18 cellular contexts compared by ENCODE assay signal in the genomic region with DNA sequence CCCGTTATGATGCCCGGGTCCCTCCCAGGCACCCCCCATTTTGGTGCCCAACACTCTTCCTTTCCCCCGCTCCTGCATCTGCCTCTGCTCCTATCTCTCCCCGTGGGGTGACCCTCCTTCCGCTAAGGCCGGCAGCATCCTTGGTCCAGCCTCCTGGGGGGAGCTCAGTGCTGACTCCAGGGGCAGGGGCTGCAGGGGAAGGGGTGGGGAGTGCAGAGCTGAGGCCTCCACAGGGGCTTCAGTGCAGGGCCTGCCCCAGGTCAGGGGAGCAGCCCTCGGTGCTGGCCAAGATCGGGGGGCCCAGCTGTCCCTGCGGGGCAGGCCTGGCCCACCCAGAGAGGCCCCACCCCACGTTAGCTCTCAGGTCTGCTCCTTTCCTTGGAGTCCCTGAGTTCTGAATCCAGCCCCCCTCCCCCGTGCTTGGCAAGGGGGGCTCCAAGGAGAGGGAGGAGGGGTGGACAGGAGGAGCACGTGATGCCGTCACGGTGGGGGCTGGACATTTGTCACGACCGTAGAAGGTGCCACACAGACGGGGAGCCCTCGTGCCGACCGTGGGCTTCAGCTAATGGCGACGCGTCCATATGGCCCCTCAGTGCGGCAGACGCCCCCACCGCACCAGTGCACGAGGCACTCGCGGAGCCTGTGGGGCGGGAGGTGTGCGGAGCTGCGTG.
A peak's percentile ranks its signal among the peaks of the same experiment; 100 is the strongest.
DNase-seq lines count a peak whose midpoint lies in the region; ATAC-seq, FAIRE-seq and TF ChIP-seq lines count a peak whose summit lies in the region.
"Had no signal": no experiment of that assay in that cellular context is flagged by ENCODE, and none has a peak within 500 bp of the region (broad histone marks: within the 10 kb centered on the region; RNA-seq: fewer than 3 reads in every experiment).

No MANE protein-coding gene starts in this region.

- no peak overlapping the region for H3K4me2 ChIP-seq in HepG2 (ENCODE audit: low read depth, low read length)
- H3K4me2 ChIP-seq: A549 had no signal

- TF ChIP-seq CTCF in left ventricle myocardium inferior (IDR thresholded peaks at IDR 0.05; ENCODE audit: borderline replicate concordance), result no peak
- TF ChIP-seq CTCF in HepG2 (CRISPR knock-in tag; IDR thresholded peaks at IDR 0.05), result no peak
- no peak for TF ChIP-seq CTCF in gastrocnemius medialis (IDR thresholded peaks at IDR 0.05 in 4 of 5, conservative IDR thresholded peaks at IDR 0.05 in 1 of 5)

- no peak overlapping the region for H3K27ac ChIP-seq in right cardiac atrium (ENCODE audit: low read length)
- no peak overlapping the region for H3K27ac ChIP-seq in left ventricle myocardium inferior (replicated peaks)
- no peak overlapping the region for H3K27ac ChIP-seq in HepG2 (ENCODE audit: extremely low read length, insufficient read depth, low read length)
- no peak overlapping the region for H3K27ac ChIP-seq in gastrocnemius medialis
- H3K27ac ChIP-seq: A549; BLaER1 treated with 17β-estradiol and CSF1 and Interleukin-3, amounts not matched to agents 10 nM and 100 nM; Peyer's patch; SK-N-MC had no signal

- peak; percentile 8 to 40 (median 24) for DNase-seq in right cardiac atrium
- DNase-seq in left ventricle myocardium inferior, result no peak
- DNase-seq in HepG2 (ENCODE audit: low spot score), result no peak
- DNase-seq in posterior vena cava (ENCODE audit: low spot score), result peak; percentile 64
- DNase-seq in SKM-1 (lab: John Stamatoyannopoulos, UW; ENCODE audit: unreplicated experiment), result no peak
- no peak for DNase-seq in gastrocnemius medialis
- DNase-seq: DND-41, NCI-H1105 treated with DMSO at 0.1 percent for 48 hours, NCI-H1694, NCI-H2081 treated with DMSO at 0.1 percent for 48 hours, NCI-H446 treated with DMSO at 0.1 percent for 48 hours, NCI-H69, SHP77 had no signal

- no peaks in the 10 kb centered on the region for H4K20me1 ChIP-seq in HepG2 (ENCODE audit: insufficient read depth, low read length)
- H4K20me1 ChIP-seq: BLaER1 treated with 17β-estradiol and CSF1 and Interleukin-3, amounts not matched to agents 10 nM and 100 nM had no signal

- CTCF ChIA-PET in HepG2 (lab: Yijun Ruan, JAX; ENCODE audit: low intra/inter-chr PET ratio, low total read pairs), result no interaction called here

- in situ Hi-C loops in HepG2 (cut with HindIII; ENCODE audit: extremely low pct_ligation_motif_present, low pct_unique_long_range_greater_than_20kb) (no loop called here), gastrocnemius medialis (cut with MboI; ENCODE audit: low sequenced_read_pairs in 4 of 4) (no loop called here)

- H3K9me3 ChIP-seq in right cardiac atrium (ENCODE audit: control insufficient read depth, low read length) (no peaks in the 10 kb centered on the region), left ventricle myocardium inferior (replicated peaks) (peaks cover 9% of the 10 kb centered on the region), HepG2 (ENCODE audit: low read length) (peaks cover 2% of the 10 kb centered on the region; the same call in 1 of the 2 replicates), gastrocnemius medialis (no peaks in the 10 kb centered on the region)
- H3K9me3 ChIP-seq: A549 had no signal

- no peaks in the 10 kb centered on the region for H3K79me2 ChIP-seq in HepG2 (ENCODE audit: insufficient read depth, low read length)

- no peak for TF ChIP-seq RAD21 in HepG2 (CRISPR knock-in tag; IDR thresholded peaks at IDR 0.05)

- H3K36me3 ChIP-seq in left ventricle myocardium inferior (no peaks in the 10 kb centered on the region), HepG2 (replicated peaks in 1 of 2; ENCODE audit: control insufficient read depth in 1 of 2, insufficient read depth in 2 of 2, low read length in 2 of 2) (no peaks in the 10 kb centered on the region), gastrocnemius medialis (no peaks in the 10 kb centered on the region)
- H3K36me3 ChIP-seq: BLaER1 treated with 17β-estradiol and CSF1 and Interleukin-3, amounts not matched to agents 10 nM and 100 nM; Peyer's patch had no signal

- no peak overlapping the region for H3K9ac ChIP-seq in HepG2 (ENCODE audit: insufficient read depth, low read depth, low read length)
- H3K9ac ChIP-seq: BLaER1 treated with 17β-estradiol and CSF1 and Interleukin-3, amounts not matched to agents 10 nM and 100 nM had no signal

- H3K4me3 ChIP-seq in right cardiac atrium (ENCODE audit: low read length) (no peak overlapping the region), left ventricle myocardium inferior (no peak overlapping the region), HepG2 (replicated peaks in 1 of 3; ENCODE audit: insufficient read depth in 1 of 3, low read depth in 2 of 3, low read length in 3 of 3) (no peak overlapping the region), gastrocnemius medialis (no peak overlapping the region)
- H3K4me3 ChIP-seq: A549; BLaER1 treated with 17β-estradiol and CSF1 and Interleukin-3, amounts not matched to agents 10 nM and 100 nM; Peyer's patch; SK-N-MC had no signal

- H3K4me1 ChIP-seq in right cardiac atrium (ENCODE audit: control insufficient read depth, insufficient read depth, low read length) (no peaks in the 10 kb centered on the region), left ventricle myocardium inferior (peaks cover 1% of the 10 kb centered on the region), HepG2 (ENCODE audit: insufficient read depth, low read length) (no peaks in the 10 kb centered on the region), gastrocnemius medialis (no peaks in the 10 kb centered on the region)
- H3K4me1 ChIP-seq: A549, Peyer's patch had no signal

- intact Hi-C loops in right cardiac atrium (cut with DNase I), result no loop called here
- intact Hi-C loops in left ventricle myocardium inferior (cut with micrococcal nuclease), result no loop called here
- intact Hi-C loops in HepG2 (cut with micrococcal nuclease; ENCODE audit: unreplicated experiment), result no loop called here
- intact Hi-C loops in posterior vena cava (cut with DNase I), result loop anchor here in 1 of 2 donors (5.0 kb wide), 1 partner anchor 35 kb away; no protein-coding TSS in a partner anchor
- intact Hi-C loops in gastrocnemius medialis (cut with DNase I; ENCODE audit: low total_unique reads), result no loop called here

- H3K27me3 ChIP-seq in right cardiac atrium (ENCODE audit: control insufficient read depth, insufficient read depth) (no peaks in the 10 kb centered on the region), left ventricle myocardium inferior (ENCODE audit: low read depth) (peaks cover 97% of the 10 kb centered on the region), HepG2 (ENCODE audit: control insufficient read depth in 1 of 2, insufficient read depth in 2 of 2, low read length in 2 of 2) (peaks cover 13 to 74% of the 10 kb centered on the region in 2 experiments), gastrocnemius medialis (peaks cover 35 to 38% (median 36%) of the 10 kb centered on the region in 3 donors)
- H3K27me3 ChIP-seq: Peyer's patch had no signal

- TF ChIP-seq POLR2A in HepG2 (IDR thresholded peaks at IDR 0.05; ENCODE audit: insufficient read depth in 1 of 2, low read depth in 2 of 2, low read length in 2 of 2) (no peak), gastrocnemius medialis (IDR thresholded peaks at IDR 0.05) (no peak)

- 58% methylated on average over 32 of the region's 32 CpGs for WGBS in right cardiac atrium
- 57% methylated on average over 25 of the region's 32 CpGs for WGBS in HepG2 (ENCODE audit: low lambda C conversion rate)

- FAIRE-seq in HepG2 (lab: Jason Lieb, UNC), result no peak
- FAIRE-seq: A549 had no signal

- POLR2A ChIA-PET in HepG2 (lab: Yijun Ruan, JAX), result no interaction called here

- TF ChIP-seq EP300 in HepG2 (IDR thresholded peaks at IDR 0.05; ENCODE audit: low read depth in 2 of 2, low read length in 2 of 2), result no peak
- no peak for TF ChIP-seq EP300 in HepG2 (CRISPR knock-in tag; IDR thresholded peaks at IDR 0.05; ENCODE audit: borderline replicate concordance)

- BruUV-seq in HepG2 (replicated peaks; lab: Mats Ljungman, UMichigan), result no TSS peak

- ATAC-seq in right cardiac atrium, result no peak
- no peak for ATAC-seq in HepG2
- no peak for ATAC-seq in HG02571 (IDR thresholded peaks at IDR 0.05; ENCODE audit: unreplicated experiment)
- no peak for ATAC-seq in gastrocnemius medialis

- H2AFZ ChIP-seq in HepG2 (ENCODE audit: low read length), result no peak overlapping the region

TF ChIP-seq in HepG2, 621 proteins besides CTCF, POLR2A, EP300 and RAD21 (continues in another document):
- TF ChIP-seq, protein P1, sequence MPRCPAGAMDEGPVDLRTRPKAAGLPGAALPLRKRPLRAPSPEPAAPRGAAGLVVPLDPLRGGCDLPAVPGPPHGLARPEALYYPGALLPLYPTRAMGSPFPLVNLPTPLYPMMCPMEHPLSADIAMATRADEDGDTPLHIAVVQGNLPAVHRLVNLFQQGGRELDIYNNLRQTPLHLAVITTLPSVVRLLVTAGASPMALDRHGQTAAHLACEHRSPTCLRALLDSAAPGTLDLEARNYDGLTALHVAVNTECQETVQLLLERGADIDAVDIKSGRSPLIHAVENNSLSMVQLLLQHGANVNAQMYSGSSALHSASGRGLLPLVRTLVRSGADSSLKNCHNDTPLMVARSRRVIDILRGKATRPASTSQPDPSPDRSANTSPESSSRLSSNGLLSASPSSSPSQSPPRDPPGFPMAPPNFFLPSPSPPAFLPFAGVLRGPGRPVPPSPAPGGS (CRISPR knock-in tag; IDR thresholded peaks at IDR 0.05), result peak; percentile 87; the same call in 1 of the 2 replicates
- TF ChIP-seq POGZ (CRISPR knock-in tag; IDR thresholded peaks at IDR 0.05), result no peak

Comparison
In these comparisons a context has a peak if more than half of its experiments do, and no peak if none do; other contexts are left out.
1. DNase-seq: peak in right cardiac atrium (3 of 3) and posterior vena cava (single experiment); none in left ventricle myocardium inferior (single experiment), HepG2 (single experiment), SKM-1 (single experiment) and gastrocnemius medialis (0 of 2).